ENCODE assay signal across 13 cellular contexts in the genomic region with DNA sequence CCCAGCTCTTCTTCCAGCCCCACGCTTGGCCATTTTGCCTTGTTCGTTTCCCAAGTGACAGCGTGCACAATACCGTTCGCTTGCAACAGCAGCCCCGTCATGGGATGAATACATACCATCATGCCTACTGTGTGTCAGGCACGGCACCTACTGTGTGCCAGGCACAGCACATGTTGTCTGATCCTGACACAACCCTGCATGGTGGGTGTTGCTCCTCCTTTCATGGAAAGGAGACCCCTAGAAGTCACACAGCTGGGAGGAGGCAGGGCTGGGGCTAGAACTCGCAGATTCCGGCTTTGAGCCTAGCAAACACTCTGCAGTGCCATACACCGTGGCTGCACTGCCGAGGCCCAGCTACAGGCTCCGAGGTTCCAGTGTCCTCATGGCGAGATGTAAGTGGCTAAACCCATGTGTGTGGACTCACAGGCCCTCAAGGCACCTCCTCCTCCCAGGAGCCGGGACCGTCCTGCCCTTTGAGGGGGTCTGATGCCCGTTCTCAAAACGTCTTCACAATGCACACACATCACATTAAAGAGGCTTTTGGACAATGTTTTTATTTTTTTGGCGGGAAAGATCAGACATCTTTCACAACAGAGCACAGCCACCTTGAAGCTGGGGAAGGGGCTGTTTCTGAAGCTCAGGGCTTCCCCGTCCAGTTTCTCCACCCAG.
DNase-seq lines count a peak whose midpoint lies in the region; ATAC-seq and TF ChIP-seq lines count a peak whose summit lies in the region.
"Had no signal": no experiment of that assay in that cellular context is flagged by ENCODE, and none has a peak within 500 bp of the region (broad histone marks: within the 10 kb centered on the region; RNA-seq: fewer than 3 reads in every experiment).

No MANE protein-coding gene starts in this region.

- H2BK5ac ChIP-seq in neuronal stem cell (ENCODE audit: low read length): no peak overlapping the region

- peak overlapping the region; percentile 93 for H3K18ac ChIP-seq in neuronal stem cell (ENCODE audit: low read length)

- H2AK5ac ChIP-seq in neuronal stem cell (ENCODE audit: low read depth, low read length): peak overlapping the region; percentile 77

- TF ChIP-seq CTCF in ascending aorta (IDR thresholded peaks at IDR 0.05): no peak
- TF ChIP-seq CTCF in heart right ventricle (IDR thresholded peaks at IDR 0.05): no peak
- TF ChIP-seq CTCF in uterus (IDR thresholded peaks at IDR 0.05): no peak

- no peak overlapping the region for H2AFZ ChIP-seq in neuronal stem cell (ENCODE audit: low read length)

- no peak for TF ChIP-seq POLR2A in uterus (IDR thresholded peaks at IDR 0.05)

- no peak overlapping the region for H4K8ac ChIP-seq in neuronal stem cell (ENCODE audit: low read depth, low read length)

- peak overlapping the region; percentile 16 for H2BK12ac ChIP-seq in neuronal stem cell (ENCODE audit: low read length)

- H3K4me3 ChIP-seq in ascending aorta: no peak overlapping the region
- H3K4me3 ChIP-seq in heart right ventricle: no peak overlapping the region
- peak overlapping the region in 1 of 2 donors; percentile 7 for H3K4me3 ChIP-seq in neuronal stem cell (ENCODE audit: low read length in 2 of 2)
- H3K4me3 ChIP-seq in uterus: no peak overlapping the region

- H3K27me3 ChIP-seq in ascending aorta: no peaks in the 10 kb centered on the region
- no peaks in the 10 kb centered on the region for H3K27me3 ChIP-seq in heart right ventricle
- no peaks in the 10 kb centered on the region for H3K27me3 ChIP-seq in neuronal stem cell (ENCODE audit: control insufficient read depth in 3 of 3, insufficient read depth in 3 of 3, low read depth in 1 of 3, low read length in 3 of 3)
- H3K27me3 ChIP-seq in uterus: no peaks in the 10 kb centered on the region

- H3K4me1 ChIP-seq in ascending aorta (peaks cover 11 to 26% of the 10 kb centered on the region in 2 donors), heart right ventricle (peaks cover 25 to 83% (median 61%) of the 10 kb centered on the region in 9 donors), neuronal stem cell (ENCODE audit: control insufficient read depth in 2 of 2, insufficient read depth in 1 of 2, low read depth in 1 of 2, low read length in 2 of 2) (peaks cover 16 to 21% of the 10 kb centered on the region in 2 donors), uterus (peaks cover 5 to 7% of the 10 kb centered on the region in 2 donors)

- peak overlapping the region in 1 of 2 donors; percentile 24 for H3K27ac ChIP-seq in ascending aorta
- H3K27ac ChIP-seq in heart right ventricle: peak overlapping the region in 8 of 10 donors; percentile 31 to 69 (median 52)
- no peak overlapping the region for H3K27ac ChIP-seq in neuronal stem cell (replicated peaks; ENCODE audit: low read length)
- H3K27ac ChIP-seq in uterus: peak overlapping the region; percentile 43 to 64
- H3K27ac ChIP-seq: C4-2B had no signal

- H3K9ac ChIP-seq in neuronal stem cell (ENCODE audit: low read depth, low read length, poor library complexity): no peak overlapping the region

- intact Hi-C loops in ascending aorta (cut with DNase I) (no loop called here), heart right ventricle (cut with DNase I) (no loop called here), uterus (cut with DNase I; ENCODE audit: low total_unique reads) (no loop called here)

- no peak overlapping the region for H3K23ac ChIP-seq in neuronal stem cell (ENCODE audit: low read depth, low read length, poor library complexity)

- H4K91ac ChIP-seq in neuronal stem cell (ENCODE audit: low read depth, low read length, poor library complexity): peak overlapping the region; percentile 18

- no peak for ATAC-seq in heart right ventricle
- ATAC-seq: activated CD4-positive, CD25-positive, alpha-beta regulatory T cell treated with anti-CD3 and anti-CD28 coated beads, Interleukin-2, amount 50 U/mL, for 24 hours; T-cell had no signal

- peak overlapping the region; percentile 56 for H2BK120ac ChIP-seq in neuronal stem cell (ENCODE audit: low read depth, low read length)

- peak overlapping the region; percentile 66 for H2BK15ac ChIP-seq in neuronal stem cell (ENCODE audit: low read length)

- H3K4ac ChIP-seq in neuronal stem cell (ENCODE audit: low read length): peak overlapping the region; percentile 7

- no peak overlapping the region for H3K4me2 ChIP-seq in neuronal stem cell (ENCODE audit: insufficient read depth, low read length, poor library complexity, severe bottlenecking)

- 69 to 81% methylated on average over 19 of the region's 19 CpGs for WGBS in heart right ventricle, 2 donors
- WGBS in neuronal stem cell (ENCODE audit: extremely low coverage in 2 of 2, insufficient read length in 2 of 2, insufficient replicate concordance in 1 of 2), 2 donors: no CpG with 5 or more reads among the region's 19 CpGs

- H3K9me3 ChIP-seq in ascending aorta (no peaks in the 10 kb centered on the region), heart right ventricle (peaks cover 0 to 11% (median 7%) of the 10 kb centered on the region in 11 donors), neuronal stem cell (replicated peaks in 1 of 2; ENCODE audit: control insufficient read depth in 2 of 2, insufficient read depth in 1 of 2, low read depth in 1 of 2, low read length in 2 of 2) (peaks cover 6 to 7% of the 10 kb centered on the region in 2 donors), uterus (no peaks in the 10 kb centered on the region)

- no peak overlapping the region for H3K14ac ChIP-seq in neuronal stem cell (ENCODE audit: low read length)

- peak; percentile 5 to 39 for DNase-seq in ascending aorta (ENCODE audit: low spot score in 2 of 2)
- peak in 1 of 2 donors; percentile 14 for DNase-seq in heart right ventricle
- DNase-seq in neuronal stem cell (ENCODE audit: low spot score): no peak
- DNase-seq in uterus: peak; percentile 13 to 14
- no peak for DNase-seq in SIG-M5 (lab: John Stamatoyannopoulos, UW)
- no peak for DNase-seq in T-helper 1 cell
- DNase-seq in SK-N-DZ (ENCODE audit: low spot score): no peak
- DNase-seq: activated T-cell treated with anti-CD3 and anti-CD28 coated beads, Interleukin-2, amount 50 U/mL, for 1 hour; Karpas-422; NCI-H446 treated with DMSO at 0.1 percent for 48 hours; T-cell had no signal

- H3K79me1 ChIP-seq in neuronal stem cell (ENCODE audit: low read depth, low read length): no peaks in the 10 kb centered on the region

- H3K36me3 ChIP-seq in ascending aorta (no peaks in the 10 kb centered on the region), heart right ventricle (no peaks in the 10 kb centered on the region), neuronal stem cell (replicated peaks in 1 of 2; ENCODE audit: control insufficient read depth in 2 of 2, insufficient read depth in 2 of 2, low read length in 2 of 2) (no peaks in the 10 kb centered on the region), uterus (no peaks in the 10 kb centered on the region)

Comparison
In these comparisons a context has a peak if more than half of its experiments do, and no peak if none do; other contexts are left out.
1. DNase-seq: peak in ascending aorta (2 of 2) and uterus (2 of 2); none in neuronal stem cell (single experiment), SIG-M5 (single experiment), T-helper 1 cell (0 of 5) and SK-N-DZ (single experiment).